ENCODE assay signal across 24 cellular contexts in the genomic region with DNA sequence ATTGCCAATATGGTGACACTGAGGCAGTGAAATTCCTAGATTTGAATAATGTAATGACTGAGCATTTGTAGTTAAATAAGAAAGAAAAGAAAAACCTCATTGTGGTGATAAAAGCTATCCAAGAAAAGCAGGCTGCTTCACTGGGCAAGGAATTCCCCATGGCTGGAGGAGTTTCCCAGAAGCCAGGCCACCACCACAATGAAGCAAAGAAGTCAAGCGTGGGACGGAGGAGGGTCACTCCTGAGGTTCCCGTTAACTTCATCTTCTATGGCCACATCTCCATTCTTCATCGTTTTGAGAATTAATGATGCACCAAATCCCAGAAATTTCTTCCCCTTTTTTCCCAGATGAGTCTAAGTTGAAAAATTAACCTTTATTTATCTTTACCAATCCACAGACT.
"Had no signal": no experiment of that assay in that cellular context is flagged by ENCODE, and none has a peak within 500 bp of the region (broad histone marks: within the 10 kb centered on the region; RNA-seq: fewer than 3 reads in every experiment).

No MANE protein-coding gene starts in this region.

- H3K36me3 ChIP-seq: gastroesophageal sphincter, heart left ventricle, left ventricle myocardium inferior, neutrophil, sigmoid colon, thoracic aorta had no signal

- DNase-seq: activated CD4-positive, alpha-beta T cell treated with anti-CD3 and anti-CD28 coated beads for 48 hours; activated CD4-positive, alpha-beta T cell treated with anti-CD3 and anti-CD28 coated beads, Interleukin-2, amount 50 U/mL, for 48 hours; activated CD8-positive, alpha-beta memory T cell treated with anti-CD3 and anti-CD28 coated beads for 24 hours; activated gamma-delta T cell; activated naive CD4-positive, alpha-beta T cell treated with anti-CD3 and anti-CD28 coated beads, Interleukin-2, amount 50 U/mL, for 16 hours; activated T-cell treated with anti-CD3 and anti-CD28 coated beads, Interleukin-2, amount 50 U/mL, for 1 hour; amniotic stem cell; body of pancreas; dermis blood vessel endothelial cell; effector CD4-positive, alpha-beta T cell; heart left ventricle; hypothalamus; immature natural killer cell; kidney; left ventricle myocardium inferior; retina; sigmoid colon; small intestine; stimulated activated CD4-positive, alpha-beta T cell treated with anti-CD3 and anti-CD28 coated beads, Interleukin-4, amount 100 ng/mL, for 24 hours had no signal

- H3K4me3 ChIP-seq: body of pancreas, gastroesophageal sphincter, heart left ventricle, left ventricle myocardium inferior, sigmoid colon, thoracic aorta had no signal

- H3K27ac ChIP-seq: body of pancreas, epithelial cell of prostate, gastroesophageal sphincter, left ventricle myocardium inferior, neutrophil, sigmoid colon, thoracic aorta, VCaP had no signal

- H3K4me1 ChIP-seq: body of pancreas had no signal

- H3K27me3 ChIP-seq: body of pancreas, gastroesophageal sphincter, heart left ventricle, neutrophil, sigmoid colon had no signal

- H3K9me3 ChIP-seq: body of pancreas, gastroesophageal sphincter, heart left ventricle, neutrophil, sigmoid colon, thoracic aorta had no signal
